ENCODE assay signal across 28 cellular contexts in genomic region chr3:187107989-187108388, GRCh38.
"Had no signal": no experiment of that assay in that cellular context is flagged by ENCODE, and none has a peak within 500 bp of the region (broad histone marks: within the 10 kb centered on the region; RNA-seq: fewer than 3 reads in every experiment).

No MANE protein-coding gene starts in this region.

- ATAC-seq: gastrocnemius medialis; left colon; lower lobe of right lung; natural killer cell; psoas muscle; stimulated activated effector memory CD8-positive, alpha-beta T cell treated with anti-CD3 and anti-CD28 coated beads, Interleukin-12 subunit alpha, Interleukin-12 subunit beta, amount 100 ng/mL, for 72 hours had no signal

- H3K4me3 ChIP-seq: colonic mucosa, dorsolateral prefrontal cortex, gastrocnemius medialis, heart left ventricle, left ventricle myocardium inferior, lower lobe of right lung, ovary, psoas muscle, right lobe of liver, smooth muscle cell, stomach, testis, transverse colon, vagina had no signal

- H3K27ac Mint-ChIP-seq: natural killer cell; stimulated activated effector memory CD8-positive, alpha-beta T cell treated with anti-CD3 and anti-CD28 coated beads, Interleukin-12 subunit alpha, Interleukin-12 subunit beta, amount 100 ng/mL, for 72 hours had no signal

- H3K27me3 Mint-ChIP-seq: central memory CD8-positive, alpha-beta T cell had no signal

- H3K27ac ChIP-seq: colonic mucosa, dorsolateral prefrontal cortex, gastrocnemius medialis, left ventricle myocardium inferior, lower lobe of right lung, ovary, psoas muscle, right lobe of liver, stomach, testis, transverse colon, vagina had no signal

- H3K36me3 Mint-ChIP-seq: natural killer cell; stimulated activated effector memory CD8-positive, alpha-beta T cell treated with anti-CD3 and anti-CD28 coated beads, Interleukin-12 subunit alpha, Interleukin-12 subunit beta, amount 100 ng/mL, for 72 hours had no signal

- H3K9me3 Mint-ChIP-seq: central memory CD8-positive, alpha-beta T cell; natural killer cell; stimulated activated effector memory CD8-positive, alpha-beta T cell treated with anti-CD3 and anti-CD28 coated beads, Interleukin-12 subunit alpha, Interleukin-12 subunit beta, amount 100 ng/mL, for 72 hours had no signal

- H3K4me3 Mint-ChIP-seq: central memory CD8-positive, alpha-beta T cell; natural killer cell; stimulated activated effector memory CD8-positive, alpha-beta T cell treated with anti-CD3 and anti-CD28 coated beads, Interleukin-12 subunit alpha, Interleukin-12 subunit beta, amount 100 ng/mL, for 72 hours had no signal

- DNase-seq: colonic mucosa; dorsolateral prefrontal cortex; effector CD4-positive, alpha-beta T cell; foreskin fibroblast; gastrocnemius medialis; heart left ventricle; hippocampal formation; left colon; left ventricle myocardium inferior; lower lobe of right lung; natural killer cell; occipital lobe; ovary; posterior cingulate gyrus; psoas muscle; right lobe of liver; stimulated activated CD4-positive, alpha-beta T cell treated with anti-CD3 and anti-CD28 coated beads, Interleukin-12 subunit alpha, Interleukin-12 subunit beta, amount 100 ng/mL, for 4 hours; stimulated activated CD4-positive, alpha-beta T cell treated with anti-CD3 and anti-CD28 coated beads, Interleukin-1b, Interleukin-23, amount 100 ng/mL, for 48 hours; stimulated activated CD4-positive, alpha-beta T cell treated with anti-CD3 and anti-CD28 coated beads, Interleukin-4, amount 100 ng/mL, for 1 hour; stimulated activated naive CD4-positive, alpha-beta T cell treated with Interleukin-2 at 50 U/mL for 16 hours; stomach; substantia nigra; testis; transverse colon had no signal
